Comparison of ENCODE assay signal across 7 cellular contexts in the genomic region with DNA sequence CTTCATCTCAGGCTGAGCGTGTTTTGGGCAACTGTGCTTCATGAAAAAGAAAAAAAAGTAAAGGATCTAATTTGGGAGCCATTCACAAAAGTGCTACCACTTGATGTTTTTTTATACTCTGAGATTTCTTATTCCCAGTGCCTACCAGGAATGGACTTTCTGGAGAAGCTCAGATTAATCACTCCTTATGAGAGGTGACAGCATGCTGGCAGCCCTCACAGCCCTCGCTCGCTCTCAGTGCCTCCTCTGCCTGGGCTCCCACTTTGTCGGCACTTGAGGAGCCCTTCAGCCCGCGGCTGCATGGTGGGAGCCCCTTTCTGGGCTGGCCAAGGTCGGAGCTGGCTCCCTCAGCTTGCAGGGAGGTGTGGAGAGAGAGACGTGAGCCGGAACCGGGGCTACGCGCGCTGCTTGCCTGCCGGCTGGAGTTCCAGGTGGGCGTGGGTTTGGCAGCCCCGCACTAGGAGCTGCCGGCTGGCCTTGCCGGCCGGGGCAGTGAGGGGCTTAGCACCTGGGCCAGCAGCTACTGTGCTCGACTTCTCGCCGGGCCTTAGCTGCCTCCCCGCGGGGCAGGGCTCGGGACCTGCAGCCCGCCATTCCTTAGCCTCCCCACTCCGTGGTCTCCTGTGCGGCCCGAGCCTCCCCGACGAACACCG. TPM values are rescaled to one million over a fixed set of nuclear protein-coding genes. Genes with fewer than 3 reads are reported as not detected.
"Had no signal": no experiment of that assay in that cellular context is flagged by ENCODE, and none has a peak within 500 bp of the region (broad histone marks: within the 10 kb centered on the region; RNA-seq: fewer than 3 reads in every experiment).

No MANE protein-coding gene starts in this region.

RNA-seq across cellular contexts. Expression of a gene that starts 54.3 kb away (rescaled TPM):
- total RNA-seq: GM23248, H4, H7, HepG2, HFFc6, HT1080 had no signal
- polyA plus RNA-seq: GM23248, HepG2, IgD-negative memory B cell had no signal
